23 cellular contexts compared by ENCODE assay signal in the genomic region with DNA sequence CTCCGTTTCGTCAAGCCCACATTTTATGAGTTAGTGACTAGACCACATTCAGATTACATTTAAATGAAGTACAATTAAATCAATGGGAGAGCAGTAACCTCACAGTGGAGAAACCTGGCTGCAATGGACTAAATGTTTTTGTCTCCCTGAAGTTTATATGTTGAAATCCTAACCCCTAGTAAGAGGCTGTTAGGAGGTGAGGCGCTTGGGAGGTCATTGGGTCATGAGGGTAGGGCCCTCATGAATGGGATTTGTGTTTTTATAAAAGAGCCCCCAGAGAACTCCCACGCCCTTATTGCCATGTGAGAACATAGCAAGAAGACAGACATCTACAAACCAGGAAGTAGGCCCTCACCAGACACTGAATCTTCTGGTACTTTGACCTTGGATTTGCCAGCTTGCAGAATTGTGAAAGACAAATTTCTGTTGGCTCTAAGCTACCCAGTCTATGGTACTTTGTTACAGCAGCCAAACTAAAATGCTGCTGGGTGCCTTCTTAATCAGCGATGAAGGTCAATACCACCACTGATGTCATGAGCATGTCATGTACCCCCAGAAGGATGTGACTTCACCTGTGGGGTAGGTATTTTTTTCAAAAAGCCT.
DNase-seq lines count a peak whose midpoint lies in the region; ATAC-seq and TF ChIP-seq lines count a peak whose summit lies in the region.
"Had no signal": no experiment of that assay in that cellular context is flagged by ENCODE, and none has a peak within 500 bp of the region (broad histone marks: within the 10 kb centered on the region; RNA-seq: fewer than 3 reads in every experiment).

No MANE protein-coding gene starts in this region.

- H2BK20ac ChIP-seq in IMR-90 (ENCODE audit: low read depth, low read length), result no peak overlapping the region

- H3K56ac ChIP-seq in IMR-90 (ENCODE audit: extremely low read depth, insufficient read depth, low read length), result no peak overlapping the region

- no peak for DNase-seq in IMR-90
- no peak for DNase-seq in caudate nucleus (lab: John Stamatoyannopoulos, UW)
- DNase-seq in neural crest cell (ENCODE audit: low read depth, low spot score), result no peak
- DNase-seq: activated CD4-positive, alpha-beta T cell treated with anti-CD3 and anti-CD28 coated beads, Interleukin-2, amount 50 U/mL, for 4 hours; activated T-cell treated with anti-CD3 and anti-CD28 coated beads for 4 hours; DMS53; foreskin fibroblast; hippocampal formation; Karpas-422; mesenchymal stem cell; natural killer cell; NCI-H146; NCI-H2171 treated with DMSO at 0.1 percent for 48 hours; NCI-H82; stimulated activated naive CD4-positive, alpha-beta T cell treated with Interleukin-2 at 50 U/mL for 16 hours; T-helper 2 cell; WERI-Rb-1 had no signal

- H3K27ac Mint-ChIP-seq in neural crest cell (ENCODE audit: unreplicated experiment), result peak overlapping the region; percentile 62

- no peak overlapping the region for H3K14ac ChIP-seq in IMR-90 (replicated peaks; ENCODE audit: low read depth, low read length)

- WGBS in IMR-90 (ENCODE audit: extremely low coverage in 2 of 2, insufficient read length in 1 of 2), 2 experiments, result no CpG with 5 or more reads among the region's 5 CpGs

- no peak overlapping the region for H2BK15ac ChIP-seq in IMR-90 (ENCODE audit: low read depth, low read length)

- ATAC-seq in IMR-90 (ENCODE audit: low read depth) (no peak), GM18873 (IDR thresholded peaks at IDR 0.05; ENCODE audit: low FRiP score, unreplicated experiment) (no peak), GM19452 (IDR thresholded peaks at IDR 0.05; ENCODE audit: unreplicated experiment) (no peak), HG03039 (IDR thresholded peaks at IDR 0.05; ENCODE audit: unreplicated experiment) (no peak), GM18505 (IDR thresholded peaks at IDR 0.05; ENCODE audit: unreplicated experiment) (no peak)
- ATAC-seq: natural killer cell had no signal

- peaks cover 40% of the 10 kb centered on the region for H3K4me1 Mint-ChIP-seq in neural crest cell
- H3K4me1 Mint-ChIP-seq: central memory CD8-positive, alpha-beta T cell had no signal

- peak overlapping the region; percentile 5; the same call in 1 of the 2 replicates for H2AK5ac ChIP-seq in IMR-90 (ENCODE audit: low read depth, low read length)

- intact Hi-C loops in IMR-90 (cut with micrococcal nuclease), result no loop called here

- H3K4me3 ChIP-seq in BLaER1 treated with 17β-estradiol and CSF1 and Interleukin-3, amounts not matched to agents 10 nM and 100 nM, result no peak overlapping the region
- H3K4me3 ChIP-seq in IMR-90 (ENCODE audit: insufficient read depth, low read depth, low read length), result no peak overlapping the region

- H3K27me3 Mint-ChIP-seq in neural crest cell (ENCODE audit: low read depth), result no peaks in the 10 kb centered on the region

- H2AK9ac ChIP-seq in IMR-90 (replicated peaks; ENCODE audit: low read depth, low read length, poor library complexity), result no peak overlapping the region

- TF ChIP-seq CTCF in IMR-90 (conservative IDR thresholded peaks at IDR 0.05; ENCODE audit: low read depth, low read length), result no peak
- TF ChIP-seq CTCF in neural crest cell (conservative IDR thresholded peaks at IDR 0.05), result no peak

- no peak overlapping the region for H3K9ac ChIP-seq in BLaER1 treated with 17β-estradiol and CSF1 and Interleukin-3, amounts not matched to agents 10 nM and 100 nM
- no peak overlapping the region for H3K9ac ChIP-seq in IMR-90 (ENCODE audit: low read depth, low read length)

- peak overlapping the region in 4 of 11 experiments; percentile 1 to 53 (median 29); a peak in 4 of 22 replicates for H3K27ac ChIP-seq in BLaER1 treated with 17β-estradiol and CSF1 and Interleukin-3, amounts not matched to agents 10 nM and 100 nM
- H3K27ac ChIP-seq in IMR-90 (ENCODE audit: insufficient read depth, low read length), result no peak overlapping the region
- peak overlapping the region; percentile 19 for H3K27ac ChIP-seq in caudate nucleus (ENCODE audit: low read depth, low read length)
- H3K27ac ChIP-seq: WERI-Rb-1 had no signal

- H2BK120ac ChIP-seq in IMR-90 (ENCODE audit: low read depth, low read length), result no peak overlapping the region

- no peaks in the 10 kb centered on the region for H3K27me3 ChIP-seq in BLaER1 treated with 17β-estradiol and CSF1 and Interleukin-3, amounts not matched to agents 10 nM and 100 nM
- H3K27me3 ChIP-seq in IMR-90 (ENCODE audit: control insufficient read depth, insufficient read depth, low read length), result no peaks in the 10 kb centered on the region

- no peaks in the 10 kb centered on the region for H3K36me3 Mint-ChIP-seq in neural crest cell (ENCODE audit: low read depth)
- H3K36me3 Mint-ChIP-seq: natural killer cell had no signal

- no peaks in the 10 kb centered on the region for H3K79me1 ChIP-seq in IMR-90 (ENCODE audit: low read depth in 1 of 2, low read length in 2 of 2)

- dilution Hi-C loops in IMR-90 (cut with HindIII; ENCODE audit: low sequenced_read_pairs, unreplicated experiment), result no loop called here

- in situ Hi-C loops in IMR-90 (cut with MboI; ENCODE audit: low sequenced_read_pairs), result no loop called here

- CTCF ChIA-PET in IMR-90 (lab: Yijun Ruan, JAX), result no interaction called here

- no peak overlapping the region for H4K91ac ChIP-seq in IMR-90 (ENCODE audit: insufficient read depth, low read depth, low read length)

- no peak overlapping the region for H3K4me3 Mint-ChIP-seq in neural crest cell
- H3K4me3 Mint-ChIP-seq: central memory CD8-positive, alpha-beta T cell; natural killer cell had no signal

- H3K4ac ChIP-seq in IMR-90 (ENCODE audit: low read depth, low read length), result no peak overlapping the region

- no peak overlapping the region for H4K5ac ChIP-seq in IMR-90 (ENCODE audit: low read depth, low read length)

- no peak overlapping the region for H3K23ac ChIP-seq in IMR-90 (ENCODE audit: low read depth, low read length)

- no TSS peak for BruUV-seq in IMR-90 (replicated peaks; lab: Mats Ljungman, UMichigan)

- peaks cover 13 to 35% (median 22%) of the 10 kb centered on the region in 10 experiments for H3K4me1 ChIP-seq in BLaER1 treated with 17β-estradiol and CSF1 and Interleukin-3, amounts not matched to agents 10 nM and 100 nM
- peaks cover 3% of the 10 kb centered on the region; the same call in 1 of the 2 replicates for H3K4me1 ChIP-seq in IMR-90 (ENCODE audit: control insufficient read depth, insufficient read depth, low read length)

- peaks cover 4% of the 10 kb centered on the region for H3K9me3 Mint-ChIP-seq in neural crest cell
- H3K9me3 Mint-ChIP-seq: central memory CD8-positive, alpha-beta T cell; natural killer cell had no signal

- no peaks in the 10 kb centered on the region for H3K9me3 ChIP-seq in BLaER1 treated with 17β-estradiol and CSF1 and Interleukin-3, amounts not matched to agents 10 nM and 100 nM (replicated peaks in 1 of 11)
- no peaks in the 10 kb centered on the region for H3K9me3 ChIP-seq in IMR-90 (ENCODE audit: control insufficient read depth, insufficient read depth, low read length)

- no peak overlapping the region for H2AFZ ChIP-seq in IMR-90 (replicated peaks; ENCODE audit: low read length, poor library complexity)

- POLR2A ChIA-PET in IMR-90 (lab: Charles Lee; ENCODE audit: unreplicated experiment), result no interaction called here

- TF ChIP-seq POLR2A in IMR-90 (IDR thresholded peaks at IDR 0.05; ENCODE audit: low read depth, low read length), result no peak
- no peak for TF ChIP-seq POLR2A in GM18505 (IDR thresholded peaks at IDR 0.05; ENCODE audit: borderline replicate concordance, extremely low read depth, insufficient read depth, insufficient read length)

- H4K20me1 ChIP-seq in BLaER1 treated with 17β-estradiol and CSF1 and Interleukin-3, amounts not matched to agents 10 nM and 100 nM, result no peaks in the 10 kb centered on the region
- no peaks in the 10 kb centered on the region for H4K20me1 ChIP-seq in IMR-90 (ENCODE audit: insufficient read depth, low read length)

- H2BK5ac ChIP-seq in IMR-90 (ENCODE audit: low read depth, low read length, poor library complexity, severe bottlenecking), result no peak overlapping the region

- TF ChIP-seq RAD21 in IMR-90 (IDR thresholded peaks at IDR 0.05; ENCODE audit: low read length), result no peak

- H4K8ac ChIP-seq in IMR-90 (ENCODE audit: low read depth in 2 of 2, low read length in 2 of 2), result no peak overlapping the region

- H3K4me2 ChIP-seq in BLaER1 treated with 17β-estradiol and CSF1 and Interleukin-3, amounts not matched to agents 10 nM and 100 nM, result peak overlapping the region in 8 of 11 experiments; percentile 51 to 72 (median 59); a peak in 8 of 22 replicates
- H3K4me2 ChIP-seq in IMR-90 (ENCODE audit: low read depth, low read length), result no peak overlapping the region

- H3K18ac ChIP-seq in IMR-90 (ENCODE audit: low read depth, low read length), result no peak overlapping the region

- no peaks in the 10 kb centered on the region for H3K36me3 ChIP-seq in BLaER1 treated with 17β-estradiol and CSF1 and Interleukin-3, amounts not matched to agents 10 nM and 100 nM
- no peaks in the 10 kb centered on the region for H3K36me3 ChIP-seq in IMR-90 (ENCODE audit: control insufficient read depth, insufficient read depth, low read length)
- H3K36me3 ChIP-seq: WERI-Rb-1 had no signal

- H3K9me1 ChIP-seq in IMR-90 (ENCODE audit: insufficient read depth, low read length), result no peaks in the 10 kb centered on the region; the same call in 1 of the 2 replicates

TF ChIP-seq in IMR-90, 13 proteins besides CTCF, POLR2A, EP300 and RAD21:
- TF ChIP-seq BHLHE40 (IDR thresholded peaks at IDR 0.05; ENCODE audit: low read depth, low read length), result no peak
- TF ChIP-seq MAFK (IDR thresholded peaks at IDR 0.05; ENCODE audit: low read depth, low read length), result 0 out of 2 replicates have a peak, but pooled peaks have one; percentile 27
